Comparison of ENCODE assay signal across 23 cellular contexts in the genomic region with DNA sequence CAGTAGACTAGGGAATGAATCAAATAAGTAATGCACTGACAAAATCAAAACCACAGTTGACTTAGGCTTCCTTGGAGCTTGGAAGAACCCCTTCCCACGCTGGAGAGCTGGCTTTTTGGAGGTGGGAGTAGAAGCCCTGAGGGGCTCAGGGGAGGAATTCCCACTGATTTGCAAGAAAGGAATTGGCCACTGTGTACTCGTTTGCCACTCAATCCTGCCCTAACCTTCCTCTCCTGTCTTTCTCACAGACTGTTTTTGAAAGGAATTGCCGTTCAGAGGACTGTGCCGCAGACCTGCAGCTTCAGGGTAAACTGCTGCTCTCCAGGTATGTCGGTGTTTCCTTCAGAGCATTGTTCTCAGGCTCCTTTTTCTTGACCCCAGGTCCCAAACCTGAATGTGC.
"Had no signal": no experiment of that assay in that cellular context is flagged by ENCODE, and none has a peak within 500 bp of the region (broad histone marks: within the 10 kb centered on the region; RNA-seq: fewer than 3 reads in every experiment).

No MANE protein-coding gene starts in this region.

- H3K4me3 ChIP-seq: esophagus squamous epithelium, gastroesophageal sphincter, pancreas, right lobe of liver, skin epidermis, upper lobe of left lung had no signal

- FAIRE-seq: kidney, pancreas had no signal

- H3K27me3 ChIP-seq: esophagus squamous epithelium, gastroesophageal sphincter, pancreas, right lobe of liver, upper lobe of left lung had no signal

- H3K4me1 ChIP-seq: pancreas, right lobe of liver had no signal

- H3K36me3 ChIP-seq: esophagus squamous epithelium, pancreas, right lobe of liver, upper lobe of left lung had no signal

- DNase-seq: activated B cell treated with CpG ODN at 0.5 μM for 24 hours; activated CD4-positive, alpha-beta T cell treated with anti-CD3 and anti-CD28 coated beads for 48 hours; activated CD8-positive, alpha-beta memory T cell treated with anti-CD3 and anti-CD28 coated beads, Interleukin-2, amount 10 ng/mL, durations not matched to agents 7 days and 5 days; activated CD8-positive, alpha-beta T cell treated with anti-CD3 and anti-CD28 coated beads for 36 hours; activated effector memory CD4-positive, alpha-beta T cell treated with anti-CD3 and anti-CD28 coated beads, Interleukin-2, amount 50 U/mL, for 16 hours; activated naive CD4-positive, alpha-beta T cell treated with anti-CD3 and anti-CD28 coated beads, Interleukin-2, amount 10 ng/mL, durations not matched to agents 7 days and 5 days; activated T-cell treated with anti-CD3 and anti-CD28 coated beads for 4 hours; amygdala; caudate nucleus; effector CD8-positive, alpha-beta T cell; esophagus squamous epithelium; head of caudate nucleus; kidney; midbrain; natural killer cell; pancreas; right lobe of liver; stimulated activated CD4-positive, alpha-beta T cell treated with anti-CD3 and anti-CD28 coated beads, Interleukin-1b, Interleukin-23, amount 100 ng/mL, for 48 hours; substantia nigra; T-helper 9 cell; upper lobe of left lung had no signal

- H3K27ac ChIP-seq: pancreas, right lobe of liver, upper lobe of left lung had no signal

- H3K9me3 ChIP-seq: pancreas, right lobe of liver had no signal
